Comparison of ENCODE assay signal across 18 cellular contexts in genomic region chr15:35173444-35174118, GRCh38.
A peak's percentile ranks its signal among the peaks of the same experiment; 100 is the strongest.
DNase-seq lines count a peak whose midpoint lies in the region; ATAC-seq, FAIRE-seq and TF ChIP-seq lines count a peak whose summit lies in the region.
"Had no signal": no experiment of that assay in that cellular context is flagged by ENCODE, and none has a peak within 500 bp of the region (broad histone marks: within the 10 kb centered on the region; RNA-seq: fewer than 3 reads in every experiment).

No MANE protein-coding gene starts in this region.

- CTCF ChIA-PET in SK-N-SH (lab: Yijun Ruan, JAX), result interaction anchor here (0.8 kb wide), 1 partner anchor 10 kb away, joined by 4 read pairs; no protein-coding TSS in a partner anchor

- H3K36me3 ChIP-seq in SK-N-SH (replicated peaks in 1 of 2; ENCODE audit: control insufficient read depth in 1 of 2, insufficient read depth in 2 of 2, low read length in 1 of 2), result no peaks in the 10 kb centered on the region
- H3K36me3 ChIP-seq: adrenal gland, BLaER1 had no signal

- H3K9ac ChIP-seq in SK-N-SH, result no peak overlapping the region
- H3K9ac ChIP-seq: BLaER1, KMS-11 had no signal

- peaks cover 0 to 2% of the 10 kb centered on the region in 2 experiments; a peak in 2 of 4 replicates for H3K4me1 ChIP-seq in SK-N-SH (ENCODE audit: control insufficient read depth in 1 of 2, insufficient read depth in 2 of 2, low read depth in 1 of 2, low read length in 1 of 2)
- H3K4me1 ChIP-seq: BLaER1, testis had no signal

- H3K9me2 ChIP-seq in SK-N-SH, result no peaks in the 10 kb centered on the region

- TF ChIP-seq EP300 in SK-N-SH (IDR thresholded peaks at IDR 0.05; ENCODE audit: borderline replicate concordance in 1 of 2, low read depth in 1 of 2, low read length in 1 of 2), result no peak

- no peaks in the 10 kb centered on the region for H3K9me3 ChIP-seq in SK-N-SH
- H3K9me3 ChIP-seq: adrenal gland, BLaER1, testis had no signal

- TF ChIP-seq RAD21 in SK-N-SH (IDR thresholded peaks at IDR 0.05; ENCODE audit: low read length), result no peak

- H3K4me3 ChIP-seq in SK-N-SH (ENCODE audit: low read depth in 2 of 2, low read length in 1 of 2) (no peak overlapping the region), epithelial cell of esophagus (ENCODE audit: low read length) (no peak overlapping the region)
- H3K4me3 ChIP-seq: adrenal gland, BLaER1, testis had no signal

- ATAC-seq in HG02885 (IDR thresholded peaks at IDR 0.05; ENCODE audit: poor library complexity, unreplicated experiment), result no peak
- no peak for ATAC-seq in GM18505 (IDR thresholded peaks at IDR 0.05; ENCODE audit: unreplicated experiment)
- ATAC-seq: effector memory CD8-positive, alpha-beta T cell had no signal

- H3F3A ChIP-seq in SK-N-SH (replicated peaks; ENCODE audit: insufficient read depth), result no peaks in the 10 kb centered on the region

- no peak overlapping the region for H3K4me2 ChIP-seq in SK-N-SH
- H3K4me2 ChIP-seq: BLaER1, KMS-11 had no signal

- no peaks in the 10 kb centered on the region for H3K27me3 ChIP-seq in SK-N-SH (ENCODE audit: insufficient read depth)
- H3K27me3 ChIP-seq: adrenal gland, BLaER1, testis had no signal

- 57% methylated on average over 4 of the region's 4 CpGs for whole genome bisulfite sequencing in SK-N-SH (ENCODE audit: low lambda C conversion rate)

- TF ChIP-seq CTCF in SK-N-SH (IDR thresholded peaks at IDR 0.05), result no peak
- no peak for TF ChIP-seq CTCF in epithelial cell of esophagus (IDR thresholded peaks at IDR 0.05; ENCODE audit: insufficient read depth, low read depth, low read length, missing control alignments)

- POLR2A ChIA-PET in SK-N-SH (lab: Yijun Ruan, JAX), result no interaction called here

- no peak overlapping the region for H3K27ac ChIP-seq in SK-N-SH (ENCODE audit: low read depth in 2 of 2, low read length in 1 of 2)
- H3K27ac ChIP-seq: adrenal gland, BLaER1, KMS-11, testis had no signal

- TF ChIP-seq POLR2A in H54 (IDR thresholded peaks at IDR 0.05; ENCODE audit: low read depth, low read length) (no peak), GM18505 (IDR thresholded peaks at IDR 0.05; ENCODE audit: borderline replicate concordance, extremely low read depth, insufficient read depth, insufficient read length) (no peak)

- FAIRE-seq in H54 (lab: Jason Lieb, UNC), result peak; percentile 83

- no peak overlapping the region for H2AFZ ChIP-seq in SK-N-SH (ENCODE audit: low read depth)

- no peaks in the 10 kb centered on the region for H3K79me2 ChIP-seq in SK-N-SH (ENCODE audit: insufficient read depth)

- no peak for DNase-seq in H54 (ENCODE audit: insufficient read length, low spot score)
- no peak for DNase-seq in SK-N-SH
- peak; percentile 22 for DNase-seq in epithelial cell of esophagus (ENCODE audit: low read depth)
- DNase-seq in renal cortical epithelial cell (ENCODE audit: low read depth), result peak; percentile 9
- no peak for DNase-seq in activated CD4-positive, alpha-beta T cell treated with anti-CD3 and anti-CD28 coated beads, Interleukin-2, amount 50 U/mL, for 48 hours
- DNase-seq: activated effector memory CD4-positive, alpha-beta T cell treated with Interleukin-2 at 50 U/mL for 16 hours; adrenal gland; cerebellar nuclear complex; effector memory CD8-positive, alpha-beta T cell; GOT3; midbrain; NCI-H526; T-helper 9 cell; testis had no signal

- no peaks in the 10 kb centered on the region for H4K20me1 ChIP-seq in SK-N-SH (ENCODE audit: insufficient read depth)
- H4K20me1 ChIP-seq: BLaER1 had no signal

TF ChIP-seq in SK-N-SH, 30 proteins besides CTCF, POLR2A, EP300 and RAD21:
- no peak for TF ChIP-seq ELF1 (IDR thresholded peaks at IDR 0.05)
- no peak for TF ChIP-seq MXI1 (IDR thresholded peaks at IDR 0.05; ENCODE audit: low read depth, low read length)
- TF ChIP-seq FOSL2 (IDR thresholded peaks at IDR 0.05; ENCODE audit: borderline replicate concordance, low read depth), result peak; percentile 35; the same call in 1 of the 2 replicates
- TF ChIP-seq JUND (IDR thresholded peaks at IDR 0.05), result peak; percentile 43; the same call in 1 of the 2 replicates

Comparison
In these comparisons a context has a peak if more than half of its experiments do, and no peak if none do; other contexts are left out.
1. DNase-seq: peak in epithelial cell of esophagus (single experiment) and renal cortical epithelial cell (single experiment); none in H54 (single experiment), SK-N-SH (single experiment) and activated CD4-positive, alpha-beta T cell treated with anti-CD3 and anti-CD28 coated beads, Interleukin-2, amount 50 U/mL, for 48 hours (0 of 2).